23 cellular contexts compared by ENCODE assay signal in the genomic region with DNA sequence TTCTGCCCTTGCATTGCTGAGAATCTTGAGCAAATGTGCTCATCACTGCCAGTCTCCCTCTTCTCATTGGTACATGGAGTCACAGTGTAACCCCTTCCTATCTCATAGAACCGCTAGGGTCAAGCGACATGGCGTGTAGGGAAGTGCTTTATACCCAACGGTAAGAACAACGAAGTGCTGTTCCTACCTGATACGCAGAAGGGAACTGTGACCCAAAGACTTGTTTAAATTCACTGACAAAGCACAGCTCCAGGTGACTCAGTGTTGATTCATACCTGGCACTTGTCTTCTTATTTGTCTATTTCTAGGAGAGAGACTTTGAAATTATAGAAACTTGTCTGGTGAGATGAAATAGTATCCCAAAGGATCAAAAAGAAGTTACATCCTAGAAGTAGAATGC. TPM values are rescaled to one million over a fixed set of nuclear protein-coding genes. Genes with fewer than 3 reads are reported as not detected.
DNase-seq lines count a peak whose midpoint lies in the region; ATAC-seq, FAIRE-seq and TF ChIP-seq lines count a peak whose summit lies in the region.
"Had no signal": no experiment of that assay in that cellular context is flagged by ENCODE, and none has a peak within 500 bp of the region (broad histone marks: within the 10 kb centered on the region; RNA-seq: fewer than 3 reads in every experiment).

No MANE protein-coding gene starts in this region.

- peaks cover 21% of the 10 kb centered on the region for H3K4me1 Mint-ChIP-seq in astrocyte (ENCODE audit: low read depth, unreplicated experiment)

- H2AFZ ChIP-seq in astrocyte (ENCODE audit: low read depth, low read length), result no peak overlapping the region

- no peak overlapping the region for H3K9ac ChIP-seq in astrocyte (ENCODE audit: low read length)

- H3K36me3 ChIP-seq in astrocyte (ENCODE audit: insufficient read depth, low read length) (no peaks in the 10 kb centered on the region), left lung (no peaks in the 10 kb centered on the region)
- H3K36me3 ChIP-seq: gastrocnemius medialis, ovary, right lobe of liver, vagina had no signal

- H3K36me3 Mint-ChIP-seq in astrocyte (ENCODE audit: low read depth, unreplicated experiment), result peaks cover 30% of the 10 kb centered on the region
- H3K36me3 Mint-ChIP-seq: CD14-positive monocyte, natural killer cell had no signal

- TF ChIP-seq POLR2A in lower leg skin (IDR thresholded peaks at IDR 0.05), result no peak

- H3K27me3 ChIP-seq in astrocyte (ENCODE audit: insufficient read depth, low read length) (peaks cover 10% of the 10 kb centered on the region), left lung (peaks cover 0 to 48% of the 10 kb centered on the region in 2 donors)
- H3K27me3 ChIP-seq: ovary, right lobe of liver, vagina had no signal

- peak; percentile 46 for DNase-seq in Daoy (ENCODE audit: low read depth)
- peak; percentile 76 for DNase-seq in M059J (ENCODE audit: low read depth)
- peak; percentile 44 for DNase-seq in astrocyte (ENCODE audit: low read depth)
- no peak for DNase-seq in left lung
- no peak for DNase-seq in DMS79 treated with DMSO at 0.1 percent for 48 hours (lab: John Stamatoyannopoulos, UW)
- DNase-seq in lower leg skin (ENCODE audit: low spot score in 2 of 2), result no peak
- no peak for DNase-seq in activated CD4-positive, alpha-beta T cell treated with anti-CD3 and anti-CD28 coated beads for 48 hours
- DNase-seq: activated CD4-positive, alpha-beta T cell treated with anti-CD3 and anti-CD28 coated beads, Interleukin-2, amount 50 U/mL, for 4 hours; activated gamma-delta T cell treated with Interleukin-2 at 50 U/mL for 16 hours; dermis blood vessel endothelial cell; DMS 273 treated with DMSO at 0.1 percent for 48 hours; gastrocnemius medialis; natural killer cell; NCI-H1417 treated with DMSO at 0.1 percent for 48 hours; NCI-H524 treated with DMSO at 0.1 percent for 48 hours; ovary; right lobe of liver had no signal

- H3K4me3 ChIP-seq in astrocyte (ENCODE audit: insufficient read depth, low read depth, low read length), result no peak overlapping the region
- no peak overlapping the region for H3K4me3 ChIP-seq in left lung
- H3K4me3 ChIP-seq in lower leg skin (ENCODE audit: low read depth, poor library complexity, severe bottlenecking), result no peak overlapping the region
- H3K4me3 ChIP-seq: gastrocnemius medialis, GM12878, ovary, right lobe of liver, vagina had no signal

- H3K79me2 ChIP-seq in astrocyte (ENCODE audit: insufficient read depth, low read length), result peaks cover 89% of the 10 kb centered on the region

- H4K20me1 ChIP-seq in astrocyte (ENCODE audit: insufficient read depth, low read length), result peaks cover 75% of the 10 kb centered on the region

- no peak for FAIRE-seq in astrocyte (lab: Jason Lieb, UNC)
- FAIRE-seq: GM12878, H1 had no signal

- H3K27ac ChIP-seq in astrocyte (ENCODE audit: low read depth, low read length), result no peak overlapping the region
- no peak overlapping the region for H3K27ac ChIP-seq in left lung
- H3K27ac ChIP-seq: gastrocnemius medialis, ovary, right lobe of liver, vagina had no signal

- no peak overlapping the region for H3K4me3 Mint-ChIP-seq in astrocyte (ENCODE audit: unreplicated experiment)
- H3K4me3 Mint-ChIP-seq: natural killer cell; T-helper 2 cell treated with Interferon-gamma antibody and Interleukin-4, amounts not matched to agents 5 μg/mL and 100 μg/mL, for 36 hours had no signal

- H3K9me3 Mint-ChIP-seq in astrocyte (ENCODE audit: unreplicated experiment), result no peaks in the 10 kb centered on the region
- H3K9me3 Mint-ChIP-seq: natural killer cell; T-helper 2 cell treated with Interferon-gamma antibody and Interleukin-4, amounts not matched to agents 5 μg/mL and 100 μg/mL, for 36 hours had no signal

- intact Hi-C loops in left lung (cut with DNase I), result no loop called here
- intact Hi-C loops in lower leg skin (cut with DNase I; ENCODE audit: low total_unique reads), result no loop called here

- H3K4me1 ChIP-seq in astrocyte (ENCODE audit: insufficient read depth, low read length), result peaks cover 9% of the 10 kb centered on the region
- H3K4me1 ChIP-seq in left lung, result no peaks in the 10 kb centered on the region
- H3K4me1 ChIP-seq: gastrocnemius medialis, right lobe of liver, vagina had no signal

- H3K4me2 ChIP-seq in astrocyte (ENCODE audit: low read length), result peak overlapping the region; percentile 9

- H3K27ac Mint-ChIP-seq in astrocyte (ENCODE audit: unreplicated experiment), result no peak overlapping the region
- H3K27ac Mint-ChIP-seq: natural killer cell; T-helper 2 cell treated with Interferon-gamma antibody and Interleukin-4, amounts not matched to agents 5 μg/mL and 100 μg/mL, for 36 hours had no signal

- H3K9me3 ChIP-seq in astrocyte (ENCODE audit: insufficient read depth, low read depth, low read length) (no peaks in the 10 kb centered on the region), left lung (no peaks in the 10 kb centered on the region)
- H3K9me3 ChIP-seq: gastrocnemius medialis, ovary, right lobe of liver, vagina had no signal

- ATAC-seq in left lung (peak; percentile 47), GM18907 (IDR thresholded peaks at IDR 0.05; ENCODE audit: unreplicated experiment) (no peak)
- ATAC-seq: gastrocnemius medialis, GM12878, natural killer cell had no signal

- TF ChIP-seq CTCF in astrocyte (IDR thresholded peaks at IDR 0.05; ENCODE audit: insufficient read depth, low read depth, low read length) (no peak), left lung (IDR thresholded peaks at IDR 0.05) (no peak), lower leg skin (IDR thresholded peaks at IDR 0.05) (no peak)

- whole genome bisulfite sequencing in lower leg skin, 2 donors, result 53 to 65% methylated on average over 6 of the region's 6 CpGs

- H3K27me3 Mint-ChIP-seq in astrocyte (ENCODE audit: low read depth, unreplicated experiment), result no peaks in the 10 kb centered on the region

RNA-seq across cellular contexts. Expression of gene FBXL14, which starts 53.7 kb away (rescaled TPM):
- total RNA-seq in Daoy (2014; rRNA removed; shearing (Covaris generic)), result 12.6 and 15.4 TPM in 2 replicates
- 7.9 and 9.6 TPM in 2 replicates for total RNA-seq in M059J (2014; rRNA removed; shearing (Covaris generic))
- 9.2 and 9.8 TPM in 2 replicates for total RNA-seq in astrocyte
- 10 to 100 TPM; 11.5 to 15.5 TPM for total RNA-seq in left lung
- total RNA-seq in lower leg skin, result 10 to 100 TPM in 2 of 4 donors, 1 to 10 TPM in 2; 9.3 to 12.8 (median 10.9) TPM

Comparison
In these comparisons a context has a peak if more than half of its experiments do, and no peak if none do; other contexts are left out.
1. DNase-seq: peak in Daoy (single experiment), M059J (single experiment) and astrocyte (single experiment); none in left lung (0 of 2), DMS79 treated with DMSO at 0.1 percent for 48 hours (single experiment), lower leg skin (0 of 2) and activated CD4-positive, alpha-beta T cell treated with anti-CD3 and anti-CD28 coated beads for 48 hours (single experiment).